ENCODE assay signal across 1 cellular context in the genomic region with DNA sequence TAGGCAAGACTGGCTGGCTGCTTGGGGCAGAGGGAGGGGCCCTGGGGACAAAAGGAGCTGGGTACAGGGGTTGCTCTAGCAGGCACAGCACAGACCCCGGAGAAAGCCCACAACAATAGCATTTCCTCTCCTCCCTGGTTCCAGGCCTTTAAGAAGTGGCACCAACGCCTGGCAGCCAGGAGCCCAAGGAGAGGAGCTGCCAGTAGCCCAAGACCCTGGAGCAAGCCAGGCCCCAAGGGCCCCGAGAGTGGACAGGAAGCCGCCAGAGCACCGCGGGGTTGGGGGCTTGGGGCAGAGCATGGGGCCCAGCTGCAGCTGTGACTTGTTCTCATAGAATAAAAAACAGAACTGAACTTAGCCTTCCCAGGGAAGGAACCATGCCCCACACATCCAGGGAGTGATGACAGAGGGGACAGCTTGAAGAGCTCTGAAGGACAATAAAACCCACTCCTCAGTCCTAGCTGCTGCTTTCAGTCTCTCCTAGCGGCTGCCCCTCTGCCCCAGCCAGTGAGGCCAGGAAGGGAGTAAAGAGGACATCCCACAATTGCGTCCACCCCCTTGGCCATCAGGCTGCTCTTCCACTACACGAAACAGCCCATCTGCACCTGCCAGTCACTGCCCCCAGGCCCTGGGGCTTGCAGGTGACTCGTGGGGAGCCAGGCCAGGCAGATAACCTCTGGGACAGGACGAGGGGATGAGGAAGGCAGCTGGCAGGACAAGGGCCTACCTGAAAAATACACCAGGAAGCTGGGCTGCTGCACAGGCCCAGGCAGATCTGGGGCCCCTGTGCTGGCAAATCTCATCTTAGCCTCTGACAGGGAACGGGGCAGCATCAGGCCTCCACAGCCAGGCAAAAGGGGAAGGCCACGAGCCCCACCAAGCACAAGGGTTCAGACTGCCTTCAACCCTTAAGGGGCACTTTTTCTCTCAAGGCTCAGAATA.
TF ChIP-seq lines count a peak whose summit lies in the region.

No MANE protein-coding gene starts in this region.

TF ChIP-seq in SK-N-SH, 30 proteins besides CTCF, POLR2A, EP300 and RAD21:
- TF ChIP-seq NRF1 (IDR thresholded peaks at IDR 0.05; ENCODE audit: low read depth, low read length) (no peak), GABPA (IDR thresholded peaks at IDR 0.05; ENCODE audit: low read depth) (no peak), TEAD4 (IDR thresholded peaks at IDR 0.05; ENCODE audit: borderline replicate concordance, insufficient read depth) (no peak), ELF1 (IDR thresholded peaks at IDR 0.05) (no peak), MEF2A (IDR thresholded peaks at IDR 0.05; ENCODE audit: borderline replicate concordance, low read depth) (no peak), TCF12 (IDR thresholded peaks at IDR 0.05) (no peak), FOSL2 (IDR thresholded peaks at IDR 0.05; ENCODE audit: borderline replicate concordance, low read depth) (no peak), JUND (IDR thresholded peaks at IDR 0.05) (no peak), RCOR1 (IDR thresholded peaks at IDR 0.05; ENCODE audit: low read length) (no peak)
- TF ChIP-seq, protein P1, sequence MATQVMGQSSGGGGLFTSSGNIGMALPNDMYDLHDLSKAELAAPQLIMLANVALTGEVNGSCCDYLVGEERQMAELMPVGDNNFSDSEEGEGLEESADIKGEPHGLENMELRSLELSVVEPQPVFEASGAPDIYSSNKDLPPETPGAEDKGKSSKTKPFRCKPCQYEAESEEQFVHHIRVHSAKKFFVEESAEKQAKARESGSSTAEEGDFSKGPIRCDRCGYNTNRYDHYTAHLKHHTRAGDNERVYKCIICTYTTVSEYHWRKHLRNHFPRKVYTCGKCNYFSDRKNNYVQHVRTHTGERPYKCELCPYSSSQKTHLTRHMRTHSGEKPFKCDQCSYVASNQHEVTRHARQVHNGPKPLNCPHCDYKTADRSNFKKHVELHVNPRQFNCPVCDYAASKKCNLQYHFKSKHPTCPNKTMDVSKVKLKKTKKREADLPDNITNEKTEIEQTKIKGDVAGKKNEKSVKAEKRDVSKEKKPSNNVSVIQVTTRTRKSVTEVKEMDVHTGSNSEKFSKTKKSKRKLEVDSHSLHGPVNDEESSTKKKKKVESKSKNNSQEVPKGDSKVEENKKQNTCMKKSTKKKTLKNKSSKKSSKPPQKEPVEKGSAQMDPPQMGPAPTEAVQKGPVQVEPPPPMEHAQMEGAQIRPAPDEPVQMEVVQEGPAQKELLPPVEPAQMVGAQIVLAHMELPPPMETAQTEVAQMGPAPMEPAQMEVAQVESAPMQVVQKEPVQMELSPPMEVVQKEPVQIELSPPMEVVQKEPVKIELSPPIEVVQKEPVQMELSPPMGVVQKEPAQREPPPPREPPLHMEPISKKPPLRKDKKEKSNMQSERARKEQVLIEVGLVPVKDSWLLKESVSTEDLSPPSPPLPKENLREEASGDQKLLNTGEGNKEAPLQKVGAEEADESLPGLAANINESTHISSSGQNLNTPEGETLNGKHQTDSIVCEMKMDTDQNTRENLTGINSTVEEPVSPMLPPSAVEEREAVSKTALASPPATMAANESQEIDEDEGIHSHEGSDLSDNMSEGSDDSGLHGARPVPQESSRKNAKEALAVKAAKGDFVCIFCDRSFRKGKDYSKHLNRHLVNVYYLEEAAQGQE (IDR thresholded peaks at IDR 0.05; ENCODE audit: low read depth, low read length) = no peak
- TF ChIP-seq, protein P2, sequence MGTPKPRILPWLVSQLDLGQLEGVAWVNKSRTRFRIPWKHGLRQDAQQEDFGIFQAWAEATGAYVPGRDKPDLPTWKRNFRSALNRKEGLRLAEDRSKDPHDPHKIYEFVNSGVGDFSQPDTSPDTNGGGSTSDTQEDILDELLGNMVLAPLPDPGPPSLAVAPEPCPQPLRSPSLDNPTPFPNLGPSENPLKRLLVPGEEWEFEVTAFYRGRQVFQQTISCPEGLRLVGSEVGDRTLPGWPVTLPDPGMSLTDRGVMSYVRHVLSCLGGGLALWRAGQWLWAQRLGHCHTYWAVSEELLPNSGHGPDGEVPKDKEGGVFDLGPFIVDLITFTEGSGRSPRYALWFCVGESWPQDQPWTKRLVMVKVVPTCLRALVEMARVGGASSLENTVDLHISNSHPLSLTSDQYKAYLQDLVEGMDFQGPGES (IDR thresholded peaks at IDR 0.05; ENCODE audit: low read depth, low read length) = no peak
- TF ChIP-seq, protein P3, sequence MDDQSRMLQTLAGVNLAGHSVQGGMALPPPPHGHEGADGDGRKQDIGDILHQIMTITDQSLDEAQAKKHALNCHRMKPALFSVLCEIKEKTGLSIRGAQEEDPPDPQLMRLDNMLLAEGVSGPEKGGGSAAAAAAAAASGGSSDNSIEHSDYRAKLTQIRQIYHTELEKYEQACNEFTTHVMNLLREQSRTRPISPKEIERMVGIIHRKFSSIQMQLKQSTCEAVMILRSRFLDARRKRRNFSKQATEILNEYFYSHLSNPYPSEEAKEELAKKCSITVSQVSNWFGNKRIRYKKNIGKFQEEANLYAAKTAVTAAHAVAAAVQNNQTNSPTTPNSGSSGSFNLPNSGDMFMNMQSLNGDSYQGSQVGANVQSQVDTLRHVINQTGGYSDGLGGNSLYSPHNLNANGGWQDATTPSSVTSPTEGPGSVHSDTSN (IDR thresholded peaks at IDR 0.05) = no peak
- TF ChIP-seq, protein P4, sequence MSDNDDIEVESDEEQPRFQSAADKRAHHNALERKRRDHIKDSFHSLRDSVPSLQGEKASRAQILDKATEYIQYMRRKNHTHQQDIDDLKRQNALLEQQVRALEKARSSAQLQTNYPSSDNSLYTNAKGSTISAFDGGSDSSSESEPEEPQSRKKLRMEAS (IDR thresholded peaks at IDR 0.05; ENCODE audit: low read depth) = no peak
